34 cellular contexts compared by ENCODE assay signal in genomic region chr7:97075928-97076327, GRCh38. TPM values are rescaled to one million over a fixed set of nuclear protein-coding genes. Genes with fewer than 3 reads are reported as not detected.
DNase-seq lines count a peak whose midpoint lies in the region; ATAC-seq, FAIRE-seq and TF ChIP-seq lines count a peak whose summit lies in the region.
"Had no signal": no experiment of that assay in that cellular context is flagged by ENCODE, and none has a peak within 500 bp of the region (broad histone marks: within the 10 kb centered on the region; RNA-seq: fewer than 3 reads in every experiment).

No MANE protein-coding gene starts in this region.

- no peak for TF ChIP-seq CTCF in K562 (IDR thresholded peaks at IDR 0.05 in 2 of 3, conservative IDR thresholded peaks at IDR 0.05 in 1 of 3; ENCODE audit: insufficient read depth in 2 of 3, low read depth in 1 of 3, low read length in 3 of 3)
- no peak for TF ChIP-seq CTCF in ascending aorta (IDR thresholded peaks at IDR 0.05)

- H2BK15ac ChIP-seq in mesendoderm (replicated peaks; ENCODE audit: low read depth) = no peak overlapping the region

- FAIRE-seq in K562 (lab: Jason Lieb, UNC) = no peak
- FAIRE-seq: kidney had no signal

- no peak overlapping the region for H2BK5ac ChIP-seq in mesendoderm (ENCODE audit: low read length)

- no peak for TF ChIP-seq POLR2A in K562 (conservative IDR thresholded peaks at IDR 0.05)

- H3K9ac ChIP-seq in K562 (ENCODE audit: insufficient read depth in 1 of 2, low read depth in 2 of 2, low read length in 2 of 2) (no peak overlapping the region), mesendoderm (ENCODE audit: low read length) (no peak overlapping the region)

- intact Hi-C loops in K562 (cut with micrococcal nuclease) = no loop called here
- intact Hi-C loops in Right ventricle myocardium superior (cut with DNase I) = no loop called here
- intact Hi-C loops in ascending aorta (cut with DNase I) = no loop called here

- no peak overlapping the region for H4K5ac ChIP-seq in mesendoderm (ENCODE audit: low read length)

- no peak overlapping the region for H3K56ac ChIP-seq in mesendoderm (ENCODE audit: low read length)

- no peak for TF ChIP-seq RAD21 in K562 (CRISPR knock-in tag; conservative IDR thresholded peaks at IDR 0.05 in 1 of 2, IDR thresholded peaks at IDR 0.05 in 1 of 2)

- H2AK5ac ChIP-seq in mesendoderm (ENCODE audit: low read length) = no peak overlapping the region

- no peak overlapping the region for H3K4ac ChIP-seq in mesendoderm (ENCODE audit: low read depth, low read length)

- no peak overlapping the region for H2BK120ac ChIP-seq in mesendoderm (ENCODE audit: low read depth, low read length)

- no peak overlapping the region for H3K23ac ChIP-seq in mesendoderm (ENCODE audit: low read length)

- no peak overlapping the region for H3K4me3 ChIP-seq in K562
- no peak overlapping the region for H3K4me3 ChIP-seq in mesendoderm (ENCODE audit: low read length)
- H3K4me3 ChIP-seq in ascending aorta = no peak overlapping the region
- H3K4me3 ChIP-seq: cardiac muscle cell, colonic mucosa, prostate gland, SK-N-MC, stomach, vagina had no signal

- H3K36me3 ChIP-seq in K562 (ENCODE audit: control insufficient read depth, insufficient read depth, low read length) (no peaks in the 10 kb centered on the region), mesendoderm (ENCODE audit: control insufficient read depth, insufficient read depth, low read length) (no peaks in the 10 kb centered on the region), ascending aorta (no peaks in the 10 kb centered on the region)
- H3K36me3 ChIP-seq: BE2C, cardiac muscle cell, colonic mucosa, prostate gland, stomach, vagina had no signal

- DNase-seq in Daoy (ENCODE audit: low read depth) (peak; percentile 6), HT-29 (ENCODE audit: low spot score) (peak; percentile 48), K562 (ENCODE audit: extremely low read depth in 1 of 4, low spot score in 3 of 4) (peak in 1 of 4 experiments; percentile 27), mesendoderm (peak; percentile 3), foreskin melanocyte (no peak), Right ventricle myocardium superior (no peak), ascending aorta (ENCODE audit: low spot score in 2 of 2) (no peak)
- DNase-seq: activated CD4-positive, alpha-beta T cell treated with anti-CD3 and anti-CD28 coated beads, Interleukin-2, amount 50 U/mL, for 1 hour; activated CD4-positive, CD25-positive, alpha-beta regulatory T cell; activated effector memory CD4-positive, alpha-beta T cell treated with anti-CD3 and anti-CD28 coated beads, Interleukin-2, amount 50 U/mL, for 16 hours; activated naive CD8-positive, alpha-beta T cell treated with anti-CD3 and anti-CD28 coated beads for 36 hours; activated T-cell treated with anti-CD3 and anti-CD28 coated beads, Interleukin-2, amount 50 U/mL, for 1 hour; anterior cingulate cortex; BE2C; CD8-positive, alpha-beta memory T cell; colonic mucosa; effector CD8-positive, alpha-beta T cell; GDM1; HFFc6; KBM-7; kidney; left ventricle myocardium superior; NCI-H1417 treated with DMSO at 0.1 percent for 48 hours; NCI-H2107; NCI-H774; occipital lobe; stimulated activated CD4-positive, alpha-beta T cell treated with anti-CD3 and anti-CD28 coated beads, Interleukin-2, amount 100 ng/mL, for 48 hours; stomach had no signal

- H3K4me1 ChIP-seq in K562 (replicated peaks in 1 of 2; ENCODE audit: control insufficient read depth in 2 of 2, insufficient read depth in 2 of 2, low read length in 2 of 2) (no peaks in the 10 kb centered on the region; a peak in 1 of 5 replicates), mesendoderm (ENCODE audit: control insufficient read depth, low read depth, low read length) (no peaks in the 10 kb centered on the region), ascending aorta (no peaks in the 10 kb centered on the region)
- H3K4me1 ChIP-seq: BE2C, colonic mucosa, prostate gland, stomach, vagina had no signal

- H3K9me3 ChIP-seq in K562 (replicated peaks; ENCODE audit: control insufficient read depth, insufficient read depth, low read depth, low read length) (no peaks in the 10 kb centered on the region), ascending aorta (no peaks in the 10 kb centered on the region)
- H3K9me3 ChIP-seq: BE2C, colonic mucosa, prostate gland, vagina had no signal

- POLR2A ChIA-PET in K562 (lab: Yijun Ruan, JAX) = interaction anchor here (0.6 kb wide), 1 partner anchor 9 kb away, joined by 3 read pairs; no protein-coding TSS in a partner anchor

- H2AFZ ChIP-seq in K562 (ENCODE audit: low read depth, low read length) = peak overlapping the region; percentile 54

- H3K79me1 ChIP-seq in mesendoderm (ENCODE audit: low read length) = no peaks in the 10 kb centered on the region

- BruUV-seq in K562 (replicated peaks; lab: Mats Ljungman, UMichigan) = no TSS peak

- no peak overlapping the region for H3K27ac ChIP-seq in K562 (ENCODE audit: extremely low read depth, low read depth, low read length)
- H3K27ac ChIP-seq in mesendoderm (ENCODE audit: low read depth, low read length) = no peak overlapping the region
- no peak overlapping the region for H3K27ac ChIP-seq in ascending aorta
- H3K27ac ChIP-seq: cardiac muscle cell, colonic mucosa, prostate gland, SK-N-MC, stomach, vagina had no signal

- in situ Hi-C loops in K562 (cut with MboI) = no loop called here

- no peak overlapping the region for H3K18ac ChIP-seq in mesendoderm (ENCODE audit: low read length)

- no peaks in the 10 kb centered on the region for H3K79me2 ChIP-seq in K562 (ENCODE audit: control insufficient read depth, insufficient read depth, low read length)
- no peaks in the 10 kb centered on the region for H3K79me2 ChIP-seq in mesendoderm (ENCODE audit: control insufficient read depth, insufficient read depth, low read length)

- no peak overlapping the region for H3K4me2 ChIP-seq in K562 (ENCODE audit: insufficient read depth, low read length)
- H3K4me2 ChIP-seq in mesendoderm (ENCODE audit: low read length) = no peak overlapping the region

- CTCF ChIA-PET in K562 (lab: Yijun Ruan, JAX; ENCODE audit: low intra/inter-chr PET ratio) = no interaction called here

- H3K27me3 ChIP-seq in K562 (ENCODE audit: control insufficient read depth in 2 of 2, insufficient read depth in 2 of 2, low read length in 2 of 2) = 0 out of 5 replicates have a peak, but pooled peaks cover 0 to 6% of the 10 kb centered on the region in 2 experiments
- H3K27me3 ChIP-seq in mesendoderm (ENCODE audit: insufficient read depth, low read length, poor library complexity) = no peaks in the 10 kb centered on the region
- H3K27me3 ChIP-seq in ascending aorta = no peaks in the 10 kb centered on the region
- H3K27me3 ChIP-seq: cardiac muscle cell, colonic mucosa, vagina had no signal

- no peak for TF ChIP-seq EP300 in K562 (IDR thresholded peaks at IDR 0.05; ENCODE audit: low read length)

- ATAC-seq in K562 (peak; percentile 59), Right ventricle myocardium superior (ENCODE audit: poor library complexity) (no peak)
- ATAC-seq: left ventricle myocardium superior, sciatic nerve had no signal

- H4K20me1 ChIP-seq in K562 (replicated peaks; ENCODE audit: control insufficient read depth, insufficient read depth, low read length) = no peaks in the 10 kb centered on the region

- 3% methylated on average over 6 of the region's 7 CpGs for WGBS in K562 (ENCODE audit: insufficient coverage, low coverage, missing lambda C conversion rate)
- WGBS in mesendoderm (ENCODE audit: extremely low coverage, insufficient coverage, low lambda C conversion rate) = no CpG with 5 or more reads among the region's 7 CpGs

- H3K9me1 ChIP-seq in K562 (ENCODE audit: control insufficient read depth, insufficient read depth, low read length) = no peaks in the 10 kb centered on the region

- H4K8ac ChIP-seq in mesendoderm (ENCODE audit: low read depth, low read length) = no peak overlapping the region

RNA-seq across cellular contexts. Expression of gene SDHAF3, which starts 41.6 kb away (rescaled TPM):
- 22.6 and 52.0 TPM in 2 replicates for total RNA-seq in Daoy (2014; rRNA removed; shearing (Covaris generic))
- total RNA-seq in HT-29 (2014; rRNA removed; shearing (Covaris generic)) = 8.3 and 13.1 TPM in 2 replicates
- 7.7 and 30.7 TPM in 2 replicates for total RNA-seq in K562 (2011; cell fraction: chromatin; rRNA removed; ENCODE audit: low replicate concordance)
- 15.3 and 16.8 TPM in 2 replicates for total RNA-seq in K562 (2011; cell fraction: nucleolus; rRNA removed)
- 17.1 and 30.9 TPM in 2 replicates for total RNA-seq in K562 (2011; cell fraction: nucleoplasm; rRNA removed)
- total RNA-seq in K562 (2014; rRNA removed) = 51.5 and 73.8 TPM in 2 replicates
- 170 and 174 TPM in 2 replicates for total RNA-seq in K562 (2014; rRNA removed; fragmentation: Illumina TruSeq; extraction: Trizol)
- 188 and 230 TPM in 2 replicates for total RNA-seq in K562 (2015; rRNA removed; fragmentation: Illumina TruSeq; extraction: Trizol)
- 103 and 115 TPM in 2 replicates for total RNA-seq in K562 (2021)
- 63.4 and 134 TPM in 2 replicates for polyA plus RNA-seq in K562 (2011; rRNA removed)
- 16.4 and 17.9 TPM in 2 replicates for polyA plus RNA-seq in K562 (2011; cell fraction: cytosol; rRNA removed)
- polyA plus RNA-seq in K562 (2011; cell fraction: nucleus; rRNA removed) = 16.4 and 16.8 TPM in 2 replicates
- 70.7 and 116 TPM in 2 replicates for polyA plus RNA-seq in K562 (2012)
- polyA plus RNA-seq in K562 (2014; fragmentation: Illumina TruSeq; extraction: Trizol) = 103 and 145 TPM in 2 replicates
- polyA plus RNA-seq in K562 (2014; fragmentation: Nextera tagmentation; extraction: Ambion mirVana) = 100 to 1,000 TPM; 336 to 403 TPM
- 94.7 and 108 TPM in 2 replicates for polyA plus RNA-seq in K562 (2014; rRNA removed)
- polyA minus RNA-seq in K562 (2011; rRNA and poly(A)+ RNA removed) = 24.3 and 44.0 TPM in 2 replicates
- polyA minus RNA-seq in K562 (2011; cell fraction: cytosol; rRNA and poly(A)+ RNA removed) = 57.7 and 63.1 TPM in 2 replicates
- polyA minus RNA-seq in K562 (2011; cell fraction: nucleus; rRNA and poly(A)+ RNA removed) = 16.7 and 22.7 TPM in 2 replicates
- polyA plus RNA-seq in mesendoderm (2013, experiment 1 of 2) = 22.3 TPM
- polyA plus RNA-seq in mesendoderm (2013, experiment 2 of 2) = 22.8 TPM
- total RNA-seq in Right ventricle myocardium superior = 19.3 TPM
- not detected for total RNA-seq in ascending aorta

RNA-seq across cellular contexts. Expression of gene DLX5, which starts 51.3 kb away (rescaled TPM):
- total RNA-seq in Daoy (2014; rRNA removed; shearing (Covaris generic)) = 0.34 and 1.3 TPM in 2 replicates
- total RNA-seq in HT-29 (2014; rRNA removed; shearing (Covaris generic)) = not detected in 2 replicates
- total RNA-seq in K562 (2011; cell fraction: chromatin; rRNA removed; ENCODE audit: low replicate concordance) = not detected in 2 replicates
- total RNA-seq in K562 (2011; cell fraction: nucleolus; rRNA removed) = not detected in 2 replicates
- not detected in 2 replicates for total RNA-seq in K562 (2011; cell fraction: nucleoplasm; rRNA removed)
- total RNA-seq in K562 (2014; rRNA removed) (not detected in 2 replicates), K562 (2014; rRNA removed; fragmentation: Illumina TruSeq; extraction: Trizol) (not detected in 2 replicates), K562 (2015; rRNA removed; fragmentation: Illumina TruSeq; extraction: Trizol) (not detected in 2 replicates), K562 (2021) (not detected in 2 replicates), Right ventricle myocardium superior (not detected), ascending aorta (not detected)
- polyA plus RNA-seq in K562 (2011; rRNA removed) (not detected in 2 replicates), K562 (2014; fragmentation: Illumina TruSeq; extraction: Trizol) (not detected in 2 replicates), K562 (2014; fragmentation: Nextera tagmentation; extraction: Ambion mirVana) (not detected), K562 (2014; rRNA removed) (not detected in 2 replicates)
- polyA plus RNA-seq in K562 (2011; cell fraction: cytosol; rRNA removed) = not detected in 2 replicates
- not detected in 2 replicates for polyA plus RNA-seq in K562 (2011; cell fraction: nucleus; rRNA removed)
- polyA plus RNA-seq in K562 (2012) = not detected in 2 replicates
- polyA minus RNA-seq in K562 (2011; rRNA and poly(A)+ RNA removed) = not detected in 2 replicates
- polyA minus RNA-seq in K562 (2011; cell fraction: cytosol; rRNA and poly(A)+ RNA removed) = not detected in 2 replicates
- polyA minus RNA-seq in K562 (2011; cell fraction: nucleus; rRNA and poly(A)+ RNA removed) = not detected in 2 replicates
- 0.29 TPM for polyA plus RNA-seq in mesendoderm (2013, experiment 1 of 2)
- polyA plus RNA-seq in mesendoderm (2013, experiment 2 of 2) = 0.42 TPM
- total RNA-seq: activated naive CD8-positive, alpha-beta T cell treated with anti-CD3 and anti-CD28 coated beads for 36 hours; cardiac muscle cell; CD8-positive, alpha-beta memory T cell; colonic mucosa; epithelial cell of proximal tubule; HFFc6; left ventricle myocardium superior had no signal
- polyA plus RNA-seq: CD8-positive, alpha-beta memory T cell had no signal

Comparison
In these comparisons a context has a peak if more than half of its experiments do, and no peak if none do; other contexts are left out.
1. DNase-seq: peak in Daoy (single experiment), HT-29 (single experiment) and mesendoderm (single experiment); none in foreskin melanocyte (single experiment), Right ventricle myocardium superior (single experiment) and ascending aorta (0 of 2).